In the genomic region with DNA sequence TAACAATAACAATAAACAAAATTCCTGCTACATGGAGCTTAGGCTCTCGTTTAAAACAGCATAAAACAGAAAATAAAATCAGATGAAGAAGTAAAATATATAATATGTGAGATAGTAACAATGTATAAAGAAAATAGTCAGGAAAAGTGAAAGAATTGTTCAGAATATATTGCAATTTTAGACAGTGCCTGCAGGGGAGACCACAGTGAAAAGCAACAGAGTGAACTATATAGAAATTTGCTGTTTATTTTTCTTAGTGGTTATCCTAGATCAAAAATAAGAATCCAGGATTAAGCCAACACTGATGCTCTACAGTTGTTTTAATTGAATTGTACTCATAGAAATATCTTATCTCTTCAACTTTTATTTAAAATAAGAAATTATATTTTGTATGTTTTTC, we compare ENCODE assay signal across 27 cellular contexts.
DNase-seq lines count a peak whose midpoint lies in the region; ATAC-seq and TF ChIP-seq lines count a peak whose summit lies in the region.
"Had no signal": no experiment of that assay in that cellular context is flagged by ENCODE, and none has a peak within 500 bp of the region (broad histone marks: within the 10 kb centered on the region; RNA-seq: fewer than 3 reads in every experiment).

No MANE protein-coding gene starts in this region.

- H3K36me3 Mint-ChIP-seq in progenitor cell of endocrine pancreas (ENCODE audit: insufficient read depth) = no peaks in the 10 kb centered on the region
- H3K36me3 Mint-ChIP-seq: natural killer cell had no signal

- no peak overlapping the region for H3K9ac ChIP-seq in OCI-LY1 (ENCODE audit: low read length)
- H3K9ac ChIP-seq: BLaER1 had no signal

- no peaks in the 10 kb centered on the region for H3K36me3 ChIP-seq in OCI-LY1 (ENCODE audit: insufficient read depth, low read length)
- H3K36me3 ChIP-seq: BLaER1, heart left ventricle, ovary, right atrium auricular region, spleen, transverse colon had no signal

- H3K4me3 Mint-ChIP-seq in progenitor cell of endocrine pancreas (ENCODE audit: low read depth) = no peak overlapping the region
- H3K4me3 Mint-ChIP-seq: activated naive CD8-positive, alpha-beta T cell treated with anti-CD3 and anti-CD28 coated beads, Interleukin-2, amount 50 U/mL, for 24 hours; natural killer cell had no signal

- ATAC-seq in HG02623 (IDR thresholded peaks at IDR 0.05; ENCODE audit: unreplicated experiment) (no peak), GM19395 (IDR thresholded peaks at IDR 0.05; ENCODE audit: unreplicated experiment) (no peak), foreskin keratinocyte (no peak)
- ATAC-seq: activated naive CD8-positive, alpha-beta T cell treated with anti-CD3 and anti-CD28 coated beads, Interleukin-2, amount 50 U/mL, for 24 hours; GM12878; heart left ventricle; HepG2; natural killer cell had no signal

- H3K9me3 ChIP-seq in OCI-LY1 (ENCODE audit: low read length) = no peaks in the 10 kb centered on the region
- H3K9me3 ChIP-seq: BLaER1, heart left ventricle, ovary, right atrium auricular region, spleen, transverse colon had no signal

- H3K79me2 ChIP-seq in OCI-LY1 (ENCODE audit: insufficient read depth, low read length) = no peaks in the 10 kb centered on the region

- H3K27ac Mint-ChIP-seq in progenitor cell of endocrine pancreas = no peak overlapping the region
- H3K27ac Mint-ChIP-seq: activated naive CD8-positive, alpha-beta T cell treated with anti-CD3 and anti-CD28 coated beads, Interleukin-2, amount 50 U/mL, for 24 hours; natural killer cell had no signal

- H4K20me1 ChIP-seq in OCI-LY1 (ENCODE audit: insufficient read depth, low read length) = no peaks in the 10 kb centered on the region
- H4K20me1 ChIP-seq: BLaER1 had no signal

- no peak overlapping the region for H3K4me3 ChIP-seq in OCI-LY1 (ENCODE audit: low read depth, low read length, poor library complexity, severe bottlenecking)
- H3K4me3 ChIP-seq in astrocyte of the cerebellum (ENCODE audit: low read depth, low read length) = no peak overlapping the region
- H3K4me3 ChIP-seq: BLaER1, GM12878, heart left ventricle, ovary, right atrium auricular region, SK-N-MC, spleen, transverse colon had no signal

- DNase-seq in ELR (ENCODE audit: low read depth) = peak; percentile 3
- no peak for DNase-seq in astrocyte of the cerebellum (ENCODE audit: low read depth)
- DNase-seq in progenitor cell of endocrine pancreas (ENCODE audit: low spot score, unreplicated experiment) = no peak
- no peak for DNase-seq in activated effector memory CD4-positive, alpha-beta T cell treated with Interleukin-2 at 50 U/mL for 16 hours
- DNase-seq in foreskin keratinocyte = no peak
- DNase-seq: ACHN; activated effector memory CD4-positive, alpha-beta T cell treated with anti-CD3 and anti-CD28 coated beads, Interleukin-2, amount 50 U/mL, for 16 hours; activated naive CD8-positive, alpha-beta T cell treated with anti-CD3 and anti-CD28 coated beads, Interleukin-2, amount 50 U/mL, for 24 hours; cerebellar nuclear complex; DMS79; heart left ventricle; kidney; natural killer cell; NCI-H1048; NCI-H187; NCI-H526; ovary; spleen; transverse colon had no signal

- peak overlapping the region; percentile 42 for H2AFZ ChIP-seq in OCI-LY1 (ENCODE audit: low read length)

- H3K4me1 ChIP-seq in OCI-LY1 (ENCODE audit: insufficient read depth, low read length, severe bottlenecking) (peaks cover 8% of the 10 kb centered on the region), foreskin keratinocyte (no peaks in the 10 kb centered on the region)
- H3K4me1 ChIP-seq: heart left ventricle, right atrium auricular region, spleen, transverse colon had no signal

- H3K27me3 Mint-ChIP-seq in progenitor cell of endocrine pancreas = no peaks in the 10 kb centered on the region
- H3K27me3 Mint-ChIP-seq: activated naive CD8-positive, alpha-beta T cell treated with anti-CD3 and anti-CD28 coated beads, Interleukin-2, amount 50 U/mL, for 24 hours had no signal

- H3K4me2 ChIP-seq in OCI-LY1 (ENCODE audit: low read length) = no peak overlapping the region
- H3K4me2 ChIP-seq: BLaER1 had no signal

- peaks cover 5% of the 10 kb centered on the region for H3K4me1 Mint-ChIP-seq in progenitor cell of endocrine pancreas (ENCODE audit: low read depth)
- H3K4me1 Mint-ChIP-seq: activated naive CD8-positive, alpha-beta T cell treated with anti-CD3 and anti-CD28 coated beads, Interleukin-2, amount 50 U/mL, for 24 hours; natural killer cell had no signal

- TF ChIP-seq CTCF in OCI-LY1 (IDR thresholded peaks at IDR 0.05; ENCODE audit: low read length) = peak; percentile 22; the same call in 1 of the 2 replicates
- TF ChIP-seq CTCF in astrocyte of the cerebellum (IDR thresholded peaks at IDR 0.05; ENCODE audit: low read depth, low read length, missing control alignments) = peak; percentile 4
- TF ChIP-seq CTCF in progenitor cell of endocrine pancreas (IDR thresholded peaks at IDR 0.05; ENCODE audit: unreplicated experiment) = peak; percentile 27
- no peak for TF ChIP-seq CTCF in foreskin keratinocyte (conservative IDR thresholded peaks at IDR 0.05)

- H3K27ac ChIP-seq in OCI-LY1 (ENCODE audit: low read depth, low read length, poor library complexity, severe bottlenecking) = no peak overlapping the region
- H3K27ac ChIP-seq in foreskin keratinocyte = no peak overlapping the region
- H3K27ac ChIP-seq: BLaER1, heart left ventricle, ovary, right atrium auricular region, SK-N-MC, spleen, transverse colon had no signal

- no peaks in the 10 kb centered on the region for H3K9me3 Mint-ChIP-seq in progenitor cell of endocrine pancreas (ENCODE audit: low read depth)
- H3K9me3 Mint-ChIP-seq: activated naive CD8-positive, alpha-beta T cell treated with anti-CD3 and anti-CD28 coated beads, Interleukin-2, amount 50 U/mL, for 24 hours had no signal

- no peaks in the 10 kb centered on the region for H3K9me2 ChIP-seq in OCI-LY1 (ENCODE audit: low read depth, low read length)

- H3K27me3 ChIP-seq in OCI-LY1 (ENCODE audit: insufficient read depth, low read length) (no peaks in the 10 kb centered on the region), foreskin keratinocyte (no peaks in the 10 kb centered on the region)
- H3K27me3 ChIP-seq: BLaER1, heart left ventricle, ovary, right atrium auricular region, spleen, transverse colon had no signal

- in situ Hi-C loops in astrocyte of the cerebellum (cut with HindIII; ENCODE audit: low sequenced_read_pairs) = no loop called here

- no peaks in the 10 kb centered on the region for H3F3A ChIP-seq in OCI-LY1 (ENCODE audit: insufficient read depth, low read length)
